In genomic region chr2:30664761-30665358, GRCh38 we compare ENCODE assay signal across 10 cellular contexts.
A peak's percentile ranks its signal among the peaks of the same experiment; 100 is the strongest.
DNase-seq lines count a peak whose midpoint lies in the region; ATAC-seq and TF ChIP-seq lines count a peak whose summit lies in the region.
"Had no signal": no experiment of that assay in that cellular context is flagged by ENCODE, and none has a peak within 500 bp of the region (broad histone marks: within the 10 kb centered on the region; RNA-seq: fewer than 3 reads in every experiment).

No MANE protein-coding gene starts in this region.

- 84 to 86% methylated on average over 7 to 8 of the region's 8 CpGs for WGBS in upper lobe of left lung, 2 donors

- H3K4me3 ChIP-seq in breast epithelium, result no peak overlapping the region
- H3K4me3 ChIP-seq in upper lobe of left lung, result no peak overlapping the region
- H3K4me3 ChIP-seq: cardiac muscle cell, lower lobe of right lung had no signal

- peaks cover 8% of the 10 kb centered on the region for H3K4me1 Mint-ChIP-seq in MCF 10A (ENCODE audit: insufficient read depth, unreplicated experiment)

- DNase-seq in MCF 10A (ENCODE audit: unreplicated experiment) (peak; percentile 89), breast epithelium (ENCODE audit: low spot score in 2 of 2) (no peak), T1000 (lab: John Stamatoyannopoulos, UW) (peak; percentile 74), glomerular visceral epithelial cell (ENCODE audit: extremely low spot score) (peak; percentile 94), upper lobe of left lung (peak in 1 of 2 donors; percentile 5), C1 segment of cervical spinal cord (lab: John Stamatoyannopoulos, UW) (no peak)
- DNase-seq: lower lobe of right lung had no signal

- peaks cover 24% of the 10 kb centered on the region for H3K9me3 Mint-ChIP-seq in MCF 10A (ENCODE audit: unreplicated experiment)

- H3K36me3 ChIP-seq in breast epithelium, result no peaks in the 10 kb centered on the region
- H3K36me3 ChIP-seq in upper lobe of left lung, result no peaks in the 10 kb centered on the region
- H3K36me3 ChIP-seq: cardiac muscle cell, lower lobe of right lung had no signal

- H3K9me3 ChIP-seq in breast epithelium (peaks cover 0 to 7% of the 10 kb centered on the region in 2 donors), upper lobe of left lung (peaks cover 0 to 7% (median 1%) of the 10 kb centered on the region in 4 donors)
- H3K9me3 ChIP-seq: lower lobe of right lung had no signal

- H3K27me3 ChIP-seq in breast epithelium, result no peaks in the 10 kb centered on the region
- H3K27me3 ChIP-seq in upper lobe of left lung, result no peaks in the 10 kb centered on the region
- H3K27me3 ChIP-seq: cardiac muscle cell had no signal

- no peak overlapping the region for H3K4me3 Mint-ChIP-seq in MCF 10A (ENCODE audit: unreplicated experiment)

- intact Hi-C loops in MCF 10A (cut with micrococcal nuclease), result no loop called here
- intact Hi-C loops in breast epithelium (cut with DNase I; ENCODE audit: low total_unique reads), result no loop called here

- no peaks in the 10 kb centered on the region for H3K36me3 Mint-ChIP-seq in MCF 10A (ENCODE audit: insufficient read depth, unreplicated experiment)

- TF ChIP-seq CTCF in MCF 10A (IDR thresholded peaks at IDR 0.05; ENCODE audit: unreplicated experiment) (no peak), breast epithelium (IDR thresholded peaks at IDR 0.05) (no peak), upper lobe of left lung (IDR thresholded peaks at IDR 0.05) (no peak)

- TF ChIP-seq EP300 in upper lobe of left lung (IDR thresholded peaks at IDR 0.05), result no peak

- POLR2A ChIA-PET in MCF 10A (lab: Yijun Ruan, JAX), result no interaction called here

- CTCF ChIA-PET in MCF 10A (lab: Yijun Ruan, JAX), result interaction anchor here (0.5 kb wide), 2 partner anchors 517 to 1317 kb away, joined by 3 to 4 read pairs; no protein-coding TSS in a partner anchor

- H3K27me3 Mint-ChIP-seq in MCF 10A (ENCODE audit: insufficient read depth, unreplicated experiment), result no peaks in the 10 kb centered on the region

- TF ChIP-seq POLR2A in breast epithelium (IDR thresholded peaks at IDR 0.05), result no peak
- no peak for TF ChIP-seq POLR2A in upper lobe of left lung (IDR thresholded peaks at IDR 0.05)

- no peak overlapping the region for H3K27ac Mint-ChIP-seq in MCF 10A (ENCODE audit: low read depth, unreplicated experiment)

- H3K27ac ChIP-seq in breast epithelium (no peak overlapping the region), upper lobe of left lung (no peak overlapping the region)
- H3K27ac ChIP-seq: cardiac muscle cell, lower lobe of right lung had no signal

- ATAC-seq in upper lobe of left lung (ENCODE audit: low FRiP score in 2 of 2) (peak; percentile 11 to 84), GM21576 (IDR thresholded peaks at IDR 0.05; ENCODE audit: unreplicated experiment) (no peak), HG02678 (IDR thresholded peaks at IDR 0.05; ENCODE audit: unreplicated experiment) (no peak)
- ATAC-seq: lower lobe of right lung had no signal

- BruUV-seq in MCF 10A (replicated peaks; lab: Mats Ljungman, UMichigan), result no TSS peak

- H3K4me1 ChIP-seq in breast epithelium (no peaks in the 10 kb centered on the region), upper lobe of left lung (no peaks in the 10 kb centered on the region)
- H3K4me1 ChIP-seq: lower lobe of right lung had no signal

Comparison
In these comparisons a context has a peak if more than half of its experiments do, and no peak if none do; other contexts are left out.
1. DNase-seq: peak in MCF 10A (single experiment), T1000 (single experiment) and glomerular visceral epithelial cell (single experiment); none in breast epithelium (0 of 2) and C1 segment of cervical spinal cord (0 of 14).
2. ATAC-seq: peak in upper lobe of left lung (2 of 2); none in GM21576 (single experiment) and HG02678 (single experiment).